1 cellular context compared by ENCODE assay signal in the genomic region with DNA sequence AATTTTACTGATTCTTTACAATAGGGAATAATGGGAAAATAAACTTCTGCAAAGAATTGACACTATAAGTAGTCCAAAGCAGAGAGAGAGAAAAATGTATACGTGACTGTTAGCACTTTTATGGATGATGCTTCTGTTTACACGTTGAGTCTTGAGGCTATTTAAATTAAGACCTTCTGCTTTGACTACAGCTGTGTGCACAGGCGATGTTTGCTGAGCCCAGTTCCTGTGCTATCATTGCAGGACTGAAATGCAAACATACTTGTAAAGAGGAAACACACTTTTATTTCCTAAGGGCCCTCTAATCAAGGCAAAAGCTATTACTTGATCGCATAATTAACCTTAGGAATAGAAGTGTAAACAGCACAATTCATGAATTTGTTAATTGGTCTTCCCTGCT.
TF ChIP-seq lines count a peak whose summit lies in the region.

No MANE protein-coding gene starts in this region.

TF ChIP-seq in SK-N-SH treated with all-trans-retinoic acid at 6 μM for 48 hours, 23 proteins besides CTCF, POLR2A, EP300 and RAD21 (continued from another document):
- TF ChIP-seq, protein P1, sequence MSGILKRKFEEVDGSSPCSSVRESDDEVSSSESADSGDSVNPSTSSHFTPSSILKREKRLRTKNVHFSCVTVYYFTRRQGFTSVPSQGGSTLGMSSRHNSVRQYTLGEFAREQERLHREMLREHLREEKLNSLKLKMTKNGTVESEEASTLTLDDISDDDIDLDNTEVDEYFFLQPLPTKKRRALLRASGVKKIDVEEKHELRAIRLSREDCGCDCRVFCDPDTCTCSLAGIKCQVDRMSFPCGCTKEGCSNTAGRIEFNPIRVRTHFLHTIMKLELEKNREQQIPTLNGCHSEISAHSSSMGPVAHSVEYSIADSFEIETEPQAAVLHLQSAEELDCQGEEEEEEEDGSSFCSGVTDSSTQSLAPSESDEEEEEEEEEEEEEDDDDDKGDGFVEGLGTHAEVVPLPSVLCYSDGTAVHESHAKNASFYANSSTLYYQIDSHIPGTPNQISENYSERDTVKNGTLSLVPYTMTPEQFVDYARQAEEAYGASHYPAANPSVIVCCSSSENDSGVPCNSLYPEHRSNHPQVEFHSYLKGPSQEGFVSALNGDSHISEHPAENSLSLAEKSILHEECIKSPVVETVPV (CRISPR knock-in tag; IDR thresholded peaks at IDR 0.05), result no peak
- TF ChIP-seq GLIS3 (CRISPR knock-in tag; IDR thresholded peaks at IDR 0.05) (no peak), TCF4 (CRISPR knock-in tag; IDR thresholded peaks at IDR 0.05; ENCODE audit: borderline replicate concordance) (no peak)
